In genomic region chr21:24204641-24205040, GRCh38 we compare ENCODE assay signal across 20 cellular contexts.
"Had no signal": no experiment of that assay in that cellular context is flagged by ENCODE, and none has a peak within 500 bp of the region (broad histone marks: within the 10 kb centered on the region; RNA-seq: fewer than 3 reads in every experiment).

No MANE protein-coding gene starts in this region.

- H3K36me3 Mint-ChIP-seq: naive thymus-derived CD8-positive, alpha-beta T cell; neural progenitor cell; stimulated activated naive B cell treated with anti-CD40 and anti-IgM and Interleukin-4, amounts not matched to agents 10 μg/mL and 1 μg/mL and 100 μg/mL, for 72 hours; type B pancreatic cell had no signal

- ATAC-seq: left cardiac atrium; left lung; lower lobe of right lung; naive thymus-derived CD8-positive, alpha-beta T cell; psoas muscle; right lobe of liver; stimulated activated naive B cell treated with anti-CD40 and anti-IgM and Interleukin-4, amounts not matched to agents 10 μg/mL and 1 μg/mL and 100 μg/mL, for 72 hours; stimulated activated naive CD8-positive, alpha-beta T cell treated with anti-CD3 and anti-CD28 coated beads, Interleukin-15, amount 100 ng/mL, for 72 hours had no signal

- H3K4me1 Mint-ChIP-seq: naive thymus-derived CD8-positive, alpha-beta T cell; nephron progenitor cell; neural progenitor cell; stimulated activated naive B cell treated with anti-CD40 and anti-IgM and Interleukin-4, amounts not matched to agents 10 μg/mL and 1 μg/mL and 100 μg/mL, for 72 hours; stimulated activated naive CD8-positive, alpha-beta T cell treated with anti-CD3 and anti-CD28 coated beads, Interleukin-15, amount 100 ng/mL, for 72 hours had no signal

- H3K27me3 Mint-ChIP-seq: stimulated activated naive B cell treated with anti-CD40 and anti-IgM and Interleukin-4, amounts not matched to agents 10 μg/mL and 1 μg/mL and 100 μg/mL, for 72 hours; stimulated activated naive CD8-positive, alpha-beta T cell treated with anti-CD3 and anti-CD28 coated beads, Interleukin-15, amount 100 ng/mL, for 72 hours; type B pancreatic cell had no signal

- DNase-seq: hippocampal formation; kidney glomerular epithelial cell; left cardiac atrium; left lung; lower lobe of right lung; mammary epithelial cell; mesenchymal stem cell; naive thymus-derived CD8-positive, alpha-beta T cell; nephron progenitor cell; occipital lobe; psoas muscle; right lobe of liver; stimulated activated CD4-positive, alpha-beta T cell treated with anti-CD3 and anti-CD28 coated beads, Interleukin-1b, Interleukin-23, amount 100 ng/mL, for 48 hours; stimulated activated CD4-positive, alpha-beta T cell treated with anti-CD3 and anti-CD28 coated beads, Interleukin-4, amount 100 ng/mL, for 1 hour; stimulated activated naive B cell treated with anti-CD40 and anti-IgM and Interleukin-4, amounts not matched to agents 10 μg/mL and 1 μg/mL and 100 μg/mL, for 72 hours; stimulated activated naive CD8-positive, alpha-beta T cell treated with anti-CD3 and anti-CD28 coated beads, Interleukin-15, amount 100 ng/mL, for 72 hours; substantia nigra; uterus had no signal

- H3K27ac Mint-ChIP-seq: naive thymus-derived CD8-positive, alpha-beta T cell; nephron progenitor cell; neural progenitor cell; stimulated activated naive B cell treated with anti-CD40 and anti-IgM and Interleukin-4, amounts not matched to agents 10 μg/mL and 1 μg/mL and 100 μg/mL, for 72 hours; stimulated activated naive CD8-positive, alpha-beta T cell treated with anti-CD3 and anti-CD28 coated beads, Interleukin-15, amount 100 ng/mL, for 72 hours; type B pancreatic cell had no signal

- H3K4me3 Mint-ChIP-seq: naive thymus-derived CD8-positive, alpha-beta T cell; nephron progenitor cell; neural progenitor cell; stimulated activated naive B cell treated with anti-CD40 and anti-IgM and Interleukin-4, amounts not matched to agents 10 μg/mL and 1 μg/mL and 100 μg/mL, for 72 hours; stimulated activated naive CD8-positive, alpha-beta T cell treated with anti-CD3 and anti-CD28 coated beads, Interleukin-15, amount 100 ng/mL, for 72 hours; type B pancreatic cell had no signal

- H3K9me3 Mint-ChIP-seq: stimulated activated naive B cell treated with anti-CD40 and anti-IgM and Interleukin-4, amounts not matched to agents 10 μg/mL and 1 μg/mL and 100 μg/mL, for 72 hours had no signal
